ENCODE assay signal across 1 cellular context in genomic region chr5:154754460-154755360, GRCh38.
TF ChIP-seq lines count a peak whose summit lies in the region.

No MANE protein-coding gene starts in this region.

TF ChIP-seq in HepG2, 621 proteins besides CTCF, POLR2A, EP300 and RAD21 (continued from another document):
- TF ChIP-seq ZNF512 (CRISPR knock-in tag; IDR thresholded peaks at IDR 0.05) (no peak), NR2C2 (CRISPR knock-in tag; IDR thresholded peaks at IDR 0.05; ENCODE audit: borderline replicate concordance) (peak; percentile 41; the same call in 1 of the 2 replicates), ZHX2 (IDR thresholded peaks at IDR 0.05; ENCODE audit: low read depth) (no peak), ZHX2 (CRISPR knock-in tag; IDR thresholded peaks at IDR 0.05; ENCODE audit: borderline replicate concordance) (no peak), MYPOP (CRISPR knock-in tag; IDR thresholded peaks at IDR 0.05) (0 out of 2 replicates have a peak, but pooled peaks have one; percentile 31), MAFG (CRISPR knock-in tag; IDR thresholded peaks at IDR 0.05) (no peak), IRF2 (CRISPR knock-in tag; IDR thresholded peaks at IDR 0.05) (peak; percentile 74; the same call in 1 of the 2 replicates), ATRX (CRISPR knock-in tag; IDR thresholded peaks at IDR 0.05; ENCODE audit: borderline replicate concordance) (no peak), ZNF264 (CRISPR knock-in tag; IDR thresholded peaks at IDR 0.05) (no peak), NR1H2 (CRISPR knock-in tag; IDR thresholded peaks at IDR 0.05; ENCODE audit: borderline replicate concordance, low read depth) (0 out of 2 replicates have a peak, but pooled peaks have one; percentile 35), ARID4A (CRISPR knock-in tag; IDR thresholded peaks at IDR 0.05; ENCODE audit: borderline replicate concordance) (peak; percentile 88; the same call in 1 of the 2 replicates), ZNF451 (CRISPR knock-in tag; IDR thresholded peaks at IDR 0.05) (no peak), KDM5A (IDR thresholded peaks at IDR 0.05; ENCODE audit: borderline replicate concordance, low read length) (no peak), REXO4 (CRISPR knock-in tag; IDR thresholded peaks at IDR 0.05; ENCODE audit: borderline replicate concordance) (no peak), SNRNP70 (IDR thresholded peaks at IDR 0.05; ENCODE audit: low read depth, low read length) (no peak), ZNF616 (CRISPR knock-in tag; IDR thresholded peaks at IDR 0.05; ENCODE audit: low read depth) (0 out of 2 replicates have a peak, but pooled peaks have one; percentile 31), NFKB2 (CRISPR knock-in tag; IDR thresholded peaks at IDR 0.05; ENCODE audit: borderline replicate concordance) (peak; percentile 51; the same call in 1 of the 2 replicates), IRX3 (CRISPR knock-in tag; IDR thresholded peaks at IDR 0.05; ENCODE audit: borderline replicate concordance, low read depth) (no peak), GTF2F1 (IDR thresholded peaks at IDR 0.05; ENCODE audit: low read length) (no peak), ZNF780A (CRISPR knock-in tag; IDR thresholded peaks at IDR 0.05) (no peak), ZNF382 (CRISPR knock-in tag; IDR thresholded peaks at IDR 0.05; ENCODE audit: borderline replicate concordance) (no peak)
